Comparison of ENCODE assay signal across 9 cellular contexts in the genomic region with DNA sequence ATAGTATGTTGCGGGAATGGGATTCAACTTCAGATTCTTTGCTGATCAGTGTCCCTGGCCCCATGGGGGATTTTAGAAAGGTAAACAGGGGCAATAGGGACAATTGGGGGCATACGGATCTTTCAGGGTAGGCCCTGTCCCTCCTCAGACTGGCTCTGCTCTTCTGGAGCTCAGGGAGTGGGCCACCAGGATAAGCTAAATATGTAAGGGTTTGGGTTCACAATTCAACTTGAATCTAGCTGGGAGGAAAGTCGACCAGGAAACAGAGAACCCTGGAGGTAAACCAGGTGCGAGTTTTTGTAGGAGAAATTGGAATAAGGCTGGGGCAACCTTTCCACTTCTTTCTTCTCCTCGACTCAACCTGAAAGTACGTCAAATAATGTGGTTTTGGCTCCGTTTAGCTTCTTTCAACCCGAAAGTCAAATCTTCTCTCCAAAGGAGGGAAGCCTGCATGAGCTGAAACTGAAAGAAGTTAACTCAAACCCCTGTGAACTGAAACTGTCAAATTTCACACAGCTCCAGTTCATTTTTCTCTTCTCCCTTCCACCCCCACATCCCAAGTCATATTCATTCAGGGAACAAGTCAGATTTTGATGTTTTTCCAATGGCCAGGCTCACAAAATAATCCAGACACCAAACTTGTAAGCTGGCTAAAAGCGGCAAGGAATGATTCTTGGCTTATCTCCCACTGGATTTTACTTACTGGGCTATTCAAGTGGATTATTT.
DNase-seq lines count a peak whose midpoint lies in the region; ATAC-seq lines count a peak whose summit lies in the region.
"Had no signal": no experiment of that assay in that cellular context is flagged by ENCODE, and none has a peak within 500 bp of the region (broad histone marks: within the 10 kb centered on the region; RNA-seq: fewer than 3 reads in every experiment).

No MANE protein-coding gene starts in this region.

- peak overlapping the region; percentile 46 for H3K4me3 Mint-ChIP-seq in memory B cell

- ATAC-seq in activated CD4-positive, CD25-positive, alpha-beta regulatory T cell treated with anti-CD3 and anti-CD28 coated beads, Interleukin-2, amount 50 U/mL, for 24 hours: peak; percentile 77 to 81
- ATAC-seq in GM21528 (IDR thresholded peaks at IDR 0.05; ENCODE audit: low FRiP score, unreplicated experiment) (peak; percentile 77), HG03439 (IDR thresholded peaks at IDR 0.05; ENCODE audit: unreplicated experiment) (peak; percentile 75), memory B cell (ENCODE audit: low read depth) (no peak)

- DNase-seq in activated CD4-positive, CD25-positive, alpha-beta regulatory T cell (lab: John Stamatoyannopoulos, UW): no peak
- DNase-seq in memory B cell (ENCODE audit: low spot score in 2 of 2) (no peak), KBM-7 (no peak), SHP77 treated with DMSO at 0.1 percent for 48 hours (lab: John Stamatoyannopoulos, UW) (no peak), hippocampal formation (lab: John Stamatoyannopoulos, UW) (no peak)
- DNase-seq: mesenchymal stem cell had no signal

- no peaks in the 10 kb centered on the region for H3K27me3 Mint-ChIP-seq in memory B cell

- H3K36me3 Mint-ChIP-seq in memory B cell: no peaks in the 10 kb centered on the region

- no peaks in the 10 kb centered on the region for H3K9me3 Mint-ChIP-seq in memory B cell

- in situ Hi-C loops in KBM-7 (cut with MboI; ENCODE audit: low pct_unique_long_range_greater_than_20kb, low sequenced_read_pairs): no loop called here

- H3K27ac Mint-ChIP-seq in memory B cell: no peak overlapping the region

- H3K4me1 Mint-ChIP-seq in memory B cell: peaks cover 23% of the 10 kb centered on the region
